8 cellular contexts compared by ENCODE assay signal in the genomic region with DNA sequence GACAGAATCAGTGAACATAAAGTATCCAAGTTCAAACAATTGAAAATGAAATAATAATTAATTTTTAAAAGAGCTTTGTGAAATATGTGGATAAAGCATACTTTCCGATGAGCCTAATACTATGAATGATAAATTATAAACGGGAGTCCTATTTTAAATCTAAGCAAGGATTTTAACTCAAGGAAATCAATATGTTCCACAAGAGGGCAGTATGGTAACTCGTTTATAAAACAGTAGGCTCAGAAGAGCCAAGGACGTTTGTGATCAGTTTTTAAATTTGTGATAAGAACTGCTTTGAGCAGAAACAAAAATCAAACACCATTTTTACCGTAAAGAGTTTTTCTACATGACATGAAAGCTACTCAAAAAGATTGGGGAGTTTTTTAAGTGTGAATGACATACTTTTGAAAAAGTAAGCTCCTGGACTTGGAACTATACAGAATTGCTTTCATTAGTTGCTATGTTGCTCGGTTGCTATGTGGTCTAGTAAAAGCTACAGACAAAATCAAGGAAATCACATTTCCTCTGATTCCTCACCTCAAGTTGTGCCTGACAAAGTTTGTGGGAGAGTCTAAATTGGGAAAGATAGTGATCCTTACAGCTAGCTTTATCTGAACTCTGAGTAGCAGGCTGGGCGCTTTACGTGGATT. TPM values are rescaled to one million over a fixed set of nuclear protein-coding genes. Genes with fewer than 3 reads are reported as not detected.
DNase-seq lines count a peak whose midpoint lies in the region; ATAC-seq and TF ChIP-seq lines count a peak whose summit lies in the region.

No MANE protein-coding gene starts in this region.

- no peaks in the 10 kb centered on the region for H3K36me3 ChIP-seq in Caco-2 (ENCODE audit: control insufficient read depth, insufficient read depth, low read length)

- no peaks in the 10 kb centered on the region for H3K27me3 ChIP-seq in Caco-2 (replicated peaks; ENCODE audit: control insufficient read depth, insufficient read depth, low read length)

- in situ Hi-C loops in SK-MEL-5 (cut with HindIII; ENCODE audit: low pct_unique_long_range_greater_than_20kb, low sequenced_read_pairs), result no loop called here

- H3K9me3 Mint-ChIP-seq in Caco-2 (ENCODE audit: unreplicated experiment), result no peaks in the 10 kb centered on the region
- H3K9me3 Mint-ChIP-seq in activated T-cell treated with anti-CD3 and anti-CD28 coated beads, Interleukin-2, amount 50 U/mL, for 24 hours, result no peaks in the 10 kb centered on the region

- intact Hi-C loops in Caco-2 (cut with micrococcal nuclease; ENCODE audit: unreplicated experiment), result loop anchor here (2.0 to 5.0 kb wide), 2 partner anchors 96 to 177 kb away; no protein-coding TSS in a partner anchor

- POLR2A ChIA-PET in Caco-2 (lab: Charles Lee), result no interaction called here

- no TSS peak for BruUV-seq in Caco-2 (replicated peaks; lab: Mats Ljungman, UMichigan)

- no peak overlapping the region for H3K4me3 ChIP-seq in Caco-2 (ENCODE audit: low read depth, low read length)
- no peak overlapping the region for H3K4me3 ChIP-seq in foreskin fibroblast (ENCODE audit: low read depth in 1 of 2, low read length in 2 of 2)

- ATAC-seq in GM21423 (IDR thresholded peaks at IDR 0.05; ENCODE audit: unreplicated experiment), result no peak
- no peak for ATAC-seq in HG02571 (IDR thresholded peaks at IDR 0.05; ENCODE audit: unreplicated experiment)

- CTCF ChIA-PET in Caco-2 (lab: Charles Lee), result interaction anchor here (1.0 to 1.8 kb wide), 3 partner anchors 161 to 195 kb away, joined by 3 to 6 read pairs (median 3); no protein-coding TSS in a partner anchor

- H3K4me1 ChIP-seq in Caco-2, result no peaks in the 10 kb centered on the region

- H3K4me1 Mint-ChIP-seq in Caco-2 (ENCODE audit: low read depth, unreplicated experiment), result no peaks in the 10 kb centered on the region
- peaks cover 6% of the 10 kb centered on the region for H3K4me1 Mint-ChIP-seq in activated T-cell treated with anti-CD3 and anti-CD28 coated beads, Interleukin-2, amount 50 U/mL, for 24 hours (ENCODE audit: low read depth)

- TF ChIP-seq CTCF in Caco-2 (IDR thresholded peaks at IDR 0.05; ENCODE audit: insufficient read depth in 1 of 2, low read depth in 1 of 2, low read length in 1 of 2, severe bottlenecking in 1 of 2, unreplicated experiment in 1 of 2) (peak; percentile 20 to 25), foreskin fibroblast (IDR thresholded peaks at IDR 0.05; ENCODE audit: low read depth, low read length) (peak; percentile 17)

- peaks cover 3% of the 10 kb centered on the region for H3K27me3 Mint-ChIP-seq in Caco-2 (ENCODE audit: insufficient read depth, unreplicated experiment)
- H3K27me3 Mint-ChIP-seq in activated T-cell treated with anti-CD3 and anti-CD28 coated beads, Interleukin-2, amount 50 U/mL, for 24 hours, result peaks cover 48% of the 10 kb centered on the region

- H3K36me3 Mint-ChIP-seq in Caco-2 (ENCODE audit: insufficient read depth, unreplicated experiment), result no peaks in the 10 kb centered on the region
- H3K36me3 Mint-ChIP-seq in activated T-cell treated with anti-CD3 and anti-CD28 coated beads, Interleukin-2, amount 50 U/mL, for 24 hours (ENCODE audit: low read depth), result no peaks in the 10 kb centered on the region

- no peak overlapping the region for H3K27ac Mint-ChIP-seq in Caco-2 (ENCODE audit: unreplicated experiment)
- no peak overlapping the region for H3K27ac Mint-ChIP-seq in activated T-cell treated with anti-CD3 and anti-CD28 coated beads, Interleukin-2, amount 50 U/mL, for 24 hours

- no peaks in the 10 kb centered on the region for H3K9me3 ChIP-seq in Caco-2

- H3K4me3 Mint-ChIP-seq in Caco-2 (ENCODE audit: unreplicated experiment), result no peak overlapping the region
- H3K4me3 Mint-ChIP-seq in activated T-cell treated with anti-CD3 and anti-CD28 coated beads, Interleukin-2, amount 50 U/mL, for 24 hours, result no peak overlapping the region

- DNase-seq in Caco-2 (no peak), HuH-7 (ENCODE audit: low spot score) (peak; percentile 9), SK-MEL-5 (ENCODE audit: low read depth, low spot score) (peak; percentile 64), foreskin fibroblast (peak; percentile 8 to 61), renal cortical epithelial cell (ENCODE audit: low read depth) (peak; percentile 73)
- DNase-seq in activated T-cell treated with anti-CD3 and anti-CD28 coated beads, Interleukin-2, amount 50 U/mL, for 24 hours, result no peak

RNA-seq across cellular contexts. Expression of gene TEKT1, which starts 11.8 kb away (rescaled TPM):
- not detected in 2 replicates for total RNA-seq in Caco-2 (2022)
- total RNA-seq in SK-MEL-5 (2014; rRNA removed; shearing (Covaris generic)), result not detected in 2 replicates
- not detected in 2 replicates for polyA plus RNA-seq in SK-MEL-5 (2015; cell fraction: cytosol; rRNA removed)
- not detected in 2 replicates for polyA plus RNA-seq in SK-MEL-5 (2015; cell fraction: nucleus; rRNA removed)
- total RNA-seq in renal cortical epithelial cell, result not detected in 2 replicates

Comparison
In these comparisons a context has a peak if more than half of its experiments do, and no peak if none do; other contexts are left out.
1. DNase-seq: peak in HuH-7 (single experiment), SK-MEL-5 (single experiment), foreskin fibroblast (2 of 2) and renal cortical epithelial cell (single experiment); none in Caco-2 (0 of 2) and activated T-cell treated with anti-CD3 and anti-CD28 coated beads, Interleukin-2, amount 50 U/mL, for 24 hours (single experiment).